ENCODE assay signal across 13 cellular contexts in the genomic region with DNA sequence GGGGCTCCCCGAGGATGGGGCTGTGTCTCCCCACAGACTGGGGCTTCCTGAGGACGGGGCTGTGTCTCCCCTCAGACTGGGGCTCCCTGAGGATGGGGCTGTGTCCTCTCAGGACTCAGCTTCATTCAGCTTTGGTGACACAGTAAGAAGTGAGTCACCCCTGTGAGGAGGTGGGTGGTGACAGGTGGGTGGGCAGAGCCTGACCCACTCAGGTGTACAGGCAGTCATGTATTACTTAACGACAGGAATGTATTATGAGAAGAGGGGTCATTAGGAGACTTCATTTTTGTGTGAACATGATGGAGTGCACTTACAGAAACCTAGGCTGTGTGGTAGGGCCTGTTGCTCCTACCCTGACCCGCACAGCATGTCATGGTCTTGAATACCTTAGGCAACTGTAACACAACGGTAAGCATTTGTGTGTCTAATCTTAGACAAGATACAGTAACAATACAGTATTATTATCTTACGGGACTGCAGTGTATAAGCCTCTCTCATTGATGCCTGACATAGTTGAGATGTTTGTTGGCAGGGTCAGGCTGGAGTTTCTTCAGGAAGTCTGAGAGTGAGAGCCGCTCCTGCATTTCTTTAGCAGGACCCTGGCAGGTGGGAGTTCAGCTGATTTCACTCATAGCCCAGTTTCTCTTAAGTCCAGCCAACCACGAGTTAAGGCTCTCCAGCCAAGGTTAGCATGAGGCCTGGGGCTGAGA.
A peak's percentile ranks its signal among the peaks of the same experiment; 100 is the strongest.
DNase-seq lines count a peak whose midpoint lies in the region; ATAC-seq and TF ChIP-seq lines count a peak whose summit lies in the region.
"Had no signal": no experiment of that assay in that cellular context is flagged by ENCODE, and none has a peak within 500 bp of the region (broad histone marks: within the 10 kb centered on the region; RNA-seq: fewer than 3 reads in every experiment).

No MANE protein-coding gene starts in this region.

- no peak overlapping the region for H3K4me3 Mint-ChIP-seq in nephron progenitor cell
- H3K4me3 Mint-ChIP-seq: activated naive CD4-positive, alpha-beta T cell treated with anti-CD3 and anti-CD28 coated beads for 36 hours; IgD-negative memory B cell; T-helper 1 cell treated with Interleukin-12 subunit alpha and Interleukin-12 subunit beta and Interleukin-4 antibody, amounts not matched to agents 30 μg/mL and 1 μg/mL, for 36 hours had no signal

- peaks cover 13% of the 10 kb centered on the region for H3K27me3 Mint-ChIP-seq in nephron progenitor cell (ENCODE audit: low read depth, poor library complexity)

- H3K9me3 Mint-ChIP-seq in nephron progenitor cell: no peaks in the 10 kb centered on the region
- H3K9me3 Mint-ChIP-seq: activated naive CD4-positive, alpha-beta T cell treated with anti-CD3 and anti-CD28 coated beads for 36 hours; IgD-negative memory B cell; T-helper 1 cell treated with Interleukin-12 subunit alpha and Interleukin-12 subunit beta and Interleukin-4 antibody, amounts not matched to agents 30 μg/mL and 1 μg/mL, for 36 hours had no signal

- TF ChIP-seq CTCF in nephron progenitor cell (IDR thresholded peaks at IDR 0.05): no peak

- DNase-seq in amniotic epithelial cell (ENCODE audit: low read depth) (peak; percentile 61), nephron progenitor cell (no peak), NCI-H526 treated with DMSO at 0.1 percent for 48 hours (lab: John Stamatoyannopoulos, UW) (no peak)
- DNase-seq: activated naive CD4-positive, alpha-beta T cell treated with anti-CD3 and anti-CD28 coated beads for 36 hours; DMS53; effector memory CD4-positive, alpha-beta T cell; mammary epithelial cell; NCI-H1048; sigmoid colon; stimulated activated naive CD4-positive, alpha-beta T cell treated with Interleukin-2 at 50 U/mL for 16 hours had no signal

- peak overlapping the region; percentile 59 for H3K27ac Mint-ChIP-seq in nephron progenitor cell
- H3K27ac Mint-ChIP-seq: activated naive CD4-positive, alpha-beta T cell treated with anti-CD3 and anti-CD28 coated beads for 36 hours; IgD-negative memory B cell; T-helper 1 cell treated with Interleukin-12 subunit alpha and Interleukin-12 subunit beta and Interleukin-4 antibody, amounts not matched to agents 30 μg/mL and 1 μg/mL, for 36 hours had no signal

- H3K36me3 Mint-ChIP-seq in nephron progenitor cell (ENCODE audit: low read depth): no peaks in the 10 kb centered on the region

- no peak for ATAC-seq in GM18520 (IDR thresholded peaks at IDR 0.05; ENCODE audit: unreplicated experiment)

- peaks cover 9% of the 10 kb centered on the region for H3K4me1 Mint-ChIP-seq in nephron progenitor cell
